11 cellular contexts compared by ENCODE assay signal in the genomic region with DNA sequence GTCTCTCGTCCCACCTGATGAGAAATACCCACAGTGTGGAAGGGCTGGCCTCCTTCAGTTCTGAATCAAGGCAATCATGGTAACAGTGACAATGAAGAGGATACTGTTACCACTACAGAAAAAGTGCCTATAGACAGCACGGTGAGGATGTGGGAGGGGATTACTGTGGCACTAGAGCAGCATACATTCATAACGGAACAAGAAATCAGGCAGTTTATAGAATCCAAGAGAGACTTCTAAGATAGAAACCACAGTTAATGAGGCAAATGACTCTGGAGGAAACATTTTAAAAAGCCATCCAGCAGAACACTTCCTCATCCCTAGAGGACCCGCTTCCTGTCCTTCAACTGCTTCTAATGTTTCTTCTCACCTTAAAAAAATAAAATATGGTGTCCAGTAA. TPM values are rescaled to one million over a fixed set of nuclear protein-coding genes. Genes with fewer than 3 reads are reported as not detected.
A peak's percentile ranks its signal among the peaks of the same experiment; 100 is the strongest.
DNase-seq lines count a peak whose midpoint lies in the region; ATAC-seq and TF ChIP-seq lines count a peak whose summit lies in the region.
"Had no signal": no experiment of that assay in that cellular context is flagged by ENCODE, and none has a peak within 500 bp of the region (broad histone marks: within the 10 kb centered on the region; RNA-seq: fewer than 3 reads in every experiment).

No MANE protein-coding gene starts in this region.

- ATAC-seq in HG02678 (IDR thresholded peaks at IDR 0.05; ENCODE audit: unreplicated experiment): peak; percentile 39
- no peak for ATAC-seq in HG03520 (IDR thresholded peaks at IDR 0.05; ENCODE audit: unreplicated experiment)
- no peak for ATAC-seq in heart left ventricle

- H3K9me3 ChIP-seq in OCI-LY3 (ENCODE audit: insufficient read depth, low read length) (no peaks in the 10 kb centered on the region), heart left ventricle (no peaks in the 10 kb centered on the region)

- H3K79me2 ChIP-seq in OCI-LY3 (ENCODE audit: low read length): peaks cover 25% of the 10 kb centered on the region

- H3K27me3 Mint-ChIP-seq in activated naive CD4-positive, alpha-beta T cell treated with anti-CD3 and anti-CD28 coated beads for 36 hours (ENCODE audit: low read depth): no peaks in the 10 kb centered on the region
- no peaks in the 10 kb centered on the region for H3K27me3 Mint-ChIP-seq in neural crest cell (ENCODE audit: low read depth)

- peak; percentile 58 for DNase-seq in activated naive CD4-positive, alpha-beta T cell treated with anti-CD3 and anti-CD28 coated beads for 36 hours
- no peak for DNase-seq in activated naive CD4-positive, alpha-beta T cell treated with anti-CD3 and anti-CD28 coated beads, Interleukin-2, amount 50 U/mL, for 16 hours
- DNase-seq in neural crest cell (ENCODE audit: low read depth, low spot score): no peak
- no peak for DNase-seq in amniotic stem cell (lab: John Stamatoyannopoulos, UW)
- DNase-seq in heart left ventricle: no peak
- DNase-seq: NCI-H1417 treated with DMSO at 0.1 percent for 48 hours had no signal

- peak overlapping the region; percentile 25; the same call in 1 of the 2 replicates for H3K4me2 ChIP-seq in OCI-LY3 (ENCODE audit: low read length)

- H3K27me3 ChIP-seq in OCI-LY3 (ENCODE audit: low read depth, low read length): no peaks in the 10 kb centered on the region
- H3K27me3 ChIP-seq in heart left ventricle: no peaks in the 10 kb centered on the region

- peaks cover 3% of the 10 kb centered on the region for H3K36me3 Mint-ChIP-seq in activated naive CD4-positive, alpha-beta T cell treated with anti-CD3 and anti-CD28 coated beads for 36 hours (ENCODE audit: low read depth)
- no peaks in the 10 kb centered on the region for H3K36me3 Mint-ChIP-seq in neural crest cell (ENCODE audit: low read depth)

- CTCF ChIA-PET in activated naive CD4-positive, alpha-beta T cell treated with anti-CD3 and anti-CD28 coated beads for 36 hours (lab: Charles Lee): no interaction called here

- H3K4me1 Mint-ChIP-seq in activated naive CD4-positive, alpha-beta T cell treated with anti-CD3 and anti-CD28 coated beads for 36 hours (ENCODE audit: low read depth): peaks cover 41% of the 10 kb centered on the region
- H3K4me1 Mint-ChIP-seq in neural crest cell: peaks cover 20% of the 10 kb centered on the region

- H3K9me3 Mint-ChIP-seq in activated naive CD4-positive, alpha-beta T cell treated with anti-CD3 and anti-CD28 coated beads for 36 hours: no peaks in the 10 kb centered on the region
- no peaks in the 10 kb centered on the region for H3K9me3 Mint-ChIP-seq in neural crest cell

- peaks cover 6% of the 10 kb centered on the region; the same call in 1 of the 2 replicates for H4K20me1 ChIP-seq in OCI-LY3 (ENCODE audit: insufficient read depth, low read length)

- no peak overlapping the region for H2AFZ ChIP-seq in OCI-LY3 (ENCODE audit: low read depth, low read length)

- peak overlapping the region; percentile 61 for H3K27ac Mint-ChIP-seq in activated naive CD4-positive, alpha-beta T cell treated with anti-CD3 and anti-CD28 coated beads for 36 hours
- H3K27ac Mint-ChIP-seq in neural crest cell (ENCODE audit: unreplicated experiment): no peak overlapping the region

- H3K4me3 ChIP-seq in OCI-LY3 (ENCODE audit: low read length) (no peak overlapping the region), heart left ventricle (no peak overlapping the region)

- no peak for TF ChIP-seq POLR2A in heart left ventricle (IDR thresholded peaks at IDR 0.05)

- intact Hi-C loops in activated naive CD4-positive, alpha-beta T cell treated with anti-CD3 and anti-CD28 coated beads for 36 hours (cut with micrococcal nuclease): loop anchor here (1.0 kb wide), 1 partner anchor 46 kb away; the partner anchor contains the start of gene ARMC5
- intact Hi-C loops in heart left ventricle (cut with DNase I): loop anchor here in 6 of 10 donors (5.0 to 10.0 kb wide), 7 partner anchors 33 to 369 kb away; partner anchors contain the start of genes ARMC5 (in 2 of the 6), TGFB1I1 (in 2 of the 6) and ZNF267 (in 2 of the 6)

- H3K4me3 Mint-ChIP-seq in activated naive CD4-positive, alpha-beta T cell treated with anti-CD3 and anti-CD28 coated beads for 36 hours: no peak overlapping the region
- H3K4me3 Mint-ChIP-seq in neural crest cell: peak overlapping the region; percentile 25

- WGBS in heart left ventricle, 4 donors: 67 to 84% (median 70%) methylated on average over 4 of the region's 4 CpGs

- TF ChIP-seq CTCF in OCI-LY3 (IDR thresholded peaks at IDR 0.05; ENCODE audit: low read depth, low read length): no peak
- TF ChIP-seq CTCF in neural crest cell (conservative IDR thresholded peaks at IDR 0.05): no peak
- no peak for TF ChIP-seq CTCF in heart left ventricle (IDR thresholded peaks at IDR 0.05)

- H3K4me1 ChIP-seq in OCI-LY3 (ENCODE audit: low read length): peaks cover 27% of the 10 kb centered on the region
- peaks cover 4 to 73% (median 49%) of the 10 kb centered on the region in 12 donors for H3K4me1 ChIP-seq in heart left ventricle

- peaks cover 4% of the 10 kb centered on the region for H3K36me3 ChIP-seq in OCI-LY3 (replicated peaks; ENCODE audit: low read depth, low read length)
- H3K36me3 ChIP-seq in heart left ventricle: peaks cover 0 to 19% (median 10%) of the 10 kb centered on the region in 9 donors

- no peak overlapping the region for H3K9ac ChIP-seq in OCI-LY3 (ENCODE audit: low read length)

- H3K27ac ChIP-seq in OCI-LY3 (ENCODE audit: low read length) (peak overlapping the region; percentile 46), heart left ventricle (peak overlapping the region in 1 of 12 donors; percentile 61)

RNA-seq across cellular contexts. Expression of gene RUSF1, which starts 2.7 kb away (rescaled TPM):
- total RNA-seq in activated naive CD4-positive, alpha-beta T cell treated with anti-CD3 and anti-CD28 coated beads for 36 hours: 10 to 100 TPM; 24.0 to 26.0 TPM
- 47.6 and 47.7 TPM in 2 replicates for total RNA-seq in neural crest cell
- total RNA-seq in heart left ventricle: 10 to 100 TPM; 17.8 to 32.5 (median 21.2) TPM
- polyA plus RNA-seq in heart left ventricle: 10 to 100 TPM; 25.3 to 30.9 TPM

RNA-seq across cellular contexts. Expression of gene AHSP, which starts 22.2 kb away (rescaled TPM):
- not detected for total RNA-seq in activated naive CD4-positive, alpha-beta T cell treated with anti-CD3 and anti-CD28 coated beads for 36 hours
- total RNA-seq in neural crest cell (not detected in 2 replicates), heart left ventricle (1 to 10 TPM in 1 of 9 donors, not detected in 8; 2.2 TPM)
- not detected for polyA plus RNA-seq in heart left ventricle
- total RNA-seq: glomerular endothelial cell had no signal

RNA-seq across cellular contexts. Expression of gene SLC5A2, which starts 22.6 kb away (rescaled TPM):
- not detected for total RNA-seq in activated naive CD4-positive, alpha-beta T cell treated with anti-CD3 and anti-CD28 coated beads for 36 hours
- total RNA-seq in neural crest cell (not detected in 2 replicates), heart left ventricle (not detected)
- under 1 TPM; 0.08 to 0.76 TPM for polyA plus RNA-seq in heart left ventricle
- total RNA-seq: glomerular endothelial cell, skeletal muscle tissue had no signal

RNA-seq across cellular contexts. Expression of gene TGFB1I1, which starts 33.5 kb away (rescaled TPM):
- under 1 TPM in 1 of 2 experiments, not detected in 1; 0.12 TPM for total RNA-seq in activated naive CD4-positive, alpha-beta T cell treated with anti-CD3 and anti-CD28 coated beads for 36 hours
- total RNA-seq in neural crest cell: 7.2 and 8.8 TPM in 2 replicates
- total RNA-seq in heart left ventricle: 10 to 100 TPM; 12.9 to 37.7 (median 19.5) TPM
- 10 to 100 TPM; 14.1 to 29.5 TPM for polyA plus RNA-seq in heart left ventricle

RNA-seq across cellular contexts. Expression of gene ARMC5, which starts 46.2 kb away (rescaled TPM):
- 1 to 10 TPM; 6.3 to 6.7 TPM for total RNA-seq in activated naive CD4-positive, alpha-beta T cell treated with anti-CD3 and anti-CD28 coated beads for 36 hours
- 11.8 and 12.3 TPM in 2 replicates for total RNA-seq in neural crest cell
- 1 to 10 TPM; 4.1 to 9.2 (median 6.5) TPM for total RNA-seq in heart left ventricle
- polyA plus RNA-seq in heart left ventricle: 1 to 10 TPM; 6.6 to 8.2 TPM
